18 cellular contexts compared by ENCODE assay signal in the genomic region with DNA sequence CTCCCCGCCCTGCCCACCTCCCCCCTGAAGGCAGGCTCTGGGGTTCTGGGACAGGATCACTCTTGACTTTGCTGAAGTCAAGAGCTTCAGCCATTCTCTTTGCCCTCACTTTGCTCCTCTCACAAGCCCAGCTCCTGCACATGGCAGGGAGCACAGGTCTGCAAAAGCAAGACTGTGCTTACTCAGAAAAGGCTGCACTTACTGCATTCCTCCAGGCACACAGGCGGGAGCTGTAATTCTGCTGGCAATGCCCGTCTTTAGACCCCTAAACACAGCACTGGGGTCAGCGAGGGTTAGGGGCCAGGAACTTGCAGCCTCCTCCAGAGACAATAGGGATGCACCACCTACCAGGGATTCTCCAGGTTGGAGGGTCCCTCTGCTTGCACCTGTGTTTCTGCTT.
DNase-seq lines count a peak whose midpoint lies in the region; ATAC-seq and TF ChIP-seq lines count a peak whose summit lies in the region.
"Had no signal": no experiment of that assay in that cellular context is flagged by ENCODE, and none has a peak within 500 bp of the region (broad histone marks: within the 10 kb centered on the region; RNA-seq: fewer than 3 reads in every experiment).

No MANE protein-coding gene starts in this region.

- H3K27ac ChIP-seq in MM.1S (ENCODE audit: low read length) (no peak overlapping the region), WERI-Rb-1 (peak overlapping the region; percentile 73), neuronal stem cell (replicated peaks; ENCODE audit: low read length) (no peak overlapping the region), thyroid gland (no peak overlapping the region)

- H3K4me2 ChIP-seq in MM.1S (ENCODE audit: low read depth, low read length) (peak overlapping the region; percentile 54; the same call in 1 of the 2 replicates), neuronal stem cell (ENCODE audit: insufficient read depth, low read length, poor library complexity, severe bottlenecking) (no peak overlapping the region)
- H3K4me2 ChIP-seq: GM23338 had no signal

- WGBS in neuronal stem cell (ENCODE audit: extremely low coverage in 2 of 2, insufficient read length in 2 of 2, insufficient replicate concordance in 1 of 2), 2 donors: no CpG with 5 or more reads among the region's 4 CpGs
- WGBS in thyroid gland, 2 donors: 57 to 62% methylated on average over 3 to 4 of the region's 4 CpGs

- H2BK5ac ChIP-seq in neuronal stem cell (ENCODE audit: low read length): no peak overlapping the region

- DNase-seq in MM.1S: no peak
- peak; percentile 39 for DNase-seq in WERI-Rb-1
- DNase-seq in neuronal stem cell (ENCODE audit: low spot score): no peak
- DNase-seq in NCI-H774 (lab: John Stamatoyannopoulos, UW): no peak
- no peak for DNase-seq in CD1c-positive myeloid dendritic cell (ENCODE audit: extremely low spot score)
- no peak for DNase-seq in thyroid gland
- DNase-seq: C1 segment of cervical spinal cord; CD4-positive, alpha-beta T cell; CD8-positive, alpha-beta memory T cell; DMS 273 treated with DMSO at 0.1 percent for 48 hours; DMS79; EL; GDM1; H9 had no signal

- H3K4me3 ChIP-seq in MM.1S (ENCODE audit: low read length): peak overlapping the region; percentile 27; the same call in 1 of the 2 replicates
- H3K4me3 ChIP-seq in WERI-Rb-1 (ENCODE audit: low read depth, low read length): no peak overlapping the region
- H3K4me3 ChIP-seq in neuronal stem cell (ENCODE audit: low read length in 2 of 2): no peak overlapping the region
- no peak overlapping the region for H3K4me3 ChIP-seq in thyroid gland (replicated peaks in 1 of 3)
- H3K4me3 ChIP-seq: GM12878, GM23338 had no signal

- no peaks in the 10 kb centered on the region for H3K9me2 ChIP-seq in MM.1S (replicated peaks; ENCODE audit: insufficient read depth, low read length)

- H3K4me1 ChIP-seq in MM.1S (ENCODE audit: low read length) (no peaks in the 10 kb centered on the region), neuronal stem cell (ENCODE audit: control insufficient read depth in 2 of 2, insufficient read depth in 1 of 2, low read depth in 1 of 2, low read length in 2 of 2) (peaks cover 0 to 5% of the 10 kb centered on the region in 2 donors), thyroid gland (no peaks in the 10 kb centered on the region)

- H3K9ac ChIP-seq in MM.1S (ENCODE audit: low read length): no peak overlapping the region
- no peak overlapping the region for H3K9ac ChIP-seq in neuronal stem cell (ENCODE audit: low read depth, low read length, poor library complexity)

- H3K23ac ChIP-seq in neuronal stem cell (ENCODE audit: low read depth, low read length, poor library complexity): no peak overlapping the region

- TF ChIP-seq POLR2A in thyroid gland (IDR thresholded peaks at IDR 0.05): no peak

- H4K91ac ChIP-seq in neuronal stem cell (ENCODE audit: low read depth, low read length, poor library complexity): no peak overlapping the region

- no peaks in the 10 kb centered on the region for H3K79me2 ChIP-seq in MM.1S (ENCODE audit: low read length)

- ATAC-seq in HG03342 (IDR thresholded peaks at IDR 0.05; ENCODE audit: unreplicated experiment): no peak
- ATAC-seq: GM12878, GM23338, HCT116 had no signal

- H3K79me1 ChIP-seq in neuronal stem cell (ENCODE audit: low read depth, low read length): peaks cover 4% of the 10 kb centered on the region

- no peak overlapping the region for H2BK15ac ChIP-seq in neuronal stem cell (ENCODE audit: low read length)

- H2AK5ac ChIP-seq in neuronal stem cell (ENCODE audit: low read depth, low read length): no peak overlapping the region

- no peaks in the 10 kb centered on the region; the same call in 1 of the 2 replicates for H3K27me3 ChIP-seq in MM.1S (replicated peaks; ENCODE audit: insufficient read depth, low read length)
- H3K27me3 ChIP-seq in WERI-Rb-1 (ENCODE audit: insufficient read depth, low read depth, severe bottlenecking): no peaks in the 10 kb centered on the region
- H3K27me3 ChIP-seq in neuronal stem cell (ENCODE audit: control insufficient read depth in 3 of 3, insufficient read depth in 3 of 3, low read depth in 1 of 3, low read length in 3 of 3): peaks cover 0 to 2% (median 0%) of the 10 kb centered on the region in 3 experiments
- H3K27me3 ChIP-seq in thyroid gland: no peaks in the 10 kb centered on the region

- H3K36me3 ChIP-seq in MM.1S (replicated peaks; ENCODE audit: insufficient read depth, low read length): no peaks in the 10 kb centered on the region
- no peaks in the 10 kb centered on the region for H3K36me3 ChIP-seq in WERI-Rb-1
- peaks cover 0 to 3% of the 10 kb centered on the region in 2 donors for H3K36me3 ChIP-seq in neuronal stem cell (replicated peaks in 1 of 2; ENCODE audit: control insufficient read depth in 2 of 2, insufficient read depth in 2 of 2, low read length in 2 of 2)
- no peaks in the 10 kb centered on the region for H3K36me3 ChIP-seq in thyroid gland

- H3K14ac ChIP-seq in neuronal stem cell (ENCODE audit: low read length): peak overlapping the region; percentile 23

- H2AFZ ChIP-seq in MM.1S (ENCODE audit: low read length) (no peak overlapping the region), neuronal stem cell (ENCODE audit: low read length) (no peak overlapping the region)
- H2AFZ ChIP-seq: GM23338 had no signal

- H3F3A ChIP-seq in MM.1S (ENCODE audit: insufficient read depth, low read length): no peaks in the 10 kb centered on the region

- intact Hi-C loops in thyroid gland (cut with DNase I): no loop called here

- no peak overlapping the region for H2BK120ac ChIP-seq in neuronal stem cell (ENCODE audit: low read depth, low read length)

- H2BK12ac ChIP-seq in neuronal stem cell (ENCODE audit: low read length): no peak overlapping the region

- H3K4ac ChIP-seq in neuronal stem cell (ENCODE audit: low read length): no peak overlapping the region

- TF ChIP-seq CTCF in MM.1S (IDR thresholded peaks at IDR 0.05; ENCODE audit: low read length): no peak
- no peak for TF ChIP-seq CTCF in WERI-Rb-1 (IDR thresholded peaks at IDR 0.05; ENCODE audit: low read depth, low read length)
- no peak for TF ChIP-seq CTCF in thyroid gland (IDR thresholded peaks at IDR 0.05)

- H3K18ac ChIP-seq in neuronal stem cell (ENCODE audit: low read length): no peak overlapping the region

- H4K8ac ChIP-seq in neuronal stem cell (ENCODE audit: low read depth, low read length): no peak overlapping the region

- H3K9me3 ChIP-seq in MM.1S (replicated peaks; ENCODE audit: insufficient read depth, low read length) (no peaks in the 10 kb centered on the region), WERI-Rb-1 (ENCODE audit: severe bottlenecking) (no peaks in the 10 kb centered on the region), neuronal stem cell (replicated peaks in 1 of 2; ENCODE audit: control insufficient read depth in 2 of 2, insufficient read depth in 1 of 2, low read depth in 1 of 2, low read length in 2 of 2) (peaks cover 0 to 22% of the 10 kb centered on the region in 2 donors), thyroid gland (no peaks in the 10 kb centered on the region)

- H4K20me1 ChIP-seq in MM.1S (ENCODE audit: insufficient read depth, low read length): no peaks in the 10 kb centered on the region
